In the genomic region with DNA sequence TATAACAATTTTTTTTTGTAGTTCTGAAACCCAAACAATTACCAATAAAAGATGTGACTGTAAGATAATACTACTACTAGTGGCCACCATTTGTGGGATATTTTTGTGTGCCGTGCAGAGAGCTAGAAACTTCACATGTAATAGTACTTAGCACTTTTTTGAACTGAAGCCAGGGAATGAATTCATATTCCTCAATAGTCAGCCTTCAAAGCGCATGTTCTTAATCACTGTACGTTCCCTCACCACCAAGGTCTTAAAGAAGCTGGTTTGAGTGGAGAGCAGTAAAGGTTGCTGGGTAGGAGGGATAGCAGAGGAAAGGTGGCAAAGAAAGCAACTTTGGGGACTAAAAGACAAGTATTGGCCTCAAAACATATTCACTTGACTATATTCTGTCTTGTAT, we compare ENCODE assay signal across 1 cellular context.
TF ChIP-seq lines count a peak whose summit lies in the region.

No MANE protein-coding gene starts in this region.

TF ChIP-seq in GM23338, 12 proteins besides CTCF, POLR2A, EP300 and RAD21:
- TF ChIP-seq STAT1 (IDR thresholded peaks at IDR 0.05; ENCODE audit: unreplicated experiment) (no peak), NANOG (IDR thresholded peaks at IDR 0.05; ENCODE audit: borderline replicate concordance) (no peak), CREB1 (CRISPR knock-in tag; IDR thresholded peaks at IDR 0.05; ENCODE audit: low read depth) (no peak), POLR2AphosphoS5 (IDR thresholded peaks at IDR 0.05; ENCODE audit: low read depth) (no peak), EZH2phosphoT487 (IDR thresholded peaks at IDR 0.05; ENCODE audit: unreplicated experiment) (no peak)
